ENCODE assay signal across 15 cellular contexts in the genomic region with DNA sequence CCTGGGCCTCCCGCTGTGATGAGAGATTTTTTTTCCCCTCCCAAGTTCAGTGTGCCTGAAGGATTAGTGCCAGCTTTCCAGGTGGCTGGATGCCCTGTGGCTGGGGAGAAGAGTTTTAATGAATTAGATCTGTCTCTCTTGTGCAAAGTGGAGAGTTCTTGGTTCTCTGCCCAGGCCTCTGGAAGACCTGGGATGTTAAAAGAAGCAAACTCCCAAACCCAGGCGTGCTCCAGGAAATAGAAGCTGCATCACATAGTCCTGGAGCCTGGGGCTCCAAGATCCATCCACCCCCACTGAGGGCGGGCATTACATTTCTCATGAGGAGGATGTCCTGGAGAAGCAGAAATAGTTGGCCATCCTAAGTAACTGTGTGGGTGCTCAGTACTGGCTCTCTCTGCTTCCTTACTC. TPM values are rescaled to one million over a fixed set of nuclear protein-coding genes. Genes with fewer than 3 reads are reported as not detected.
A peak's percentile ranks its signal among the peaks of the same experiment; 100 is the strongest.
DNase-seq lines count a peak whose midpoint lies in the region; ATAC-seq and TF ChIP-seq lines count a peak whose summit lies in the region.
"Had no signal": no experiment of that assay in that cellular context is flagged by ENCODE, and none has a peak within 500 bp of the region (broad histone marks: within the 10 kb centered on the region; RNA-seq: fewer than 3 reads in every experiment).

No MANE protein-coding gene starts in this region.

- intact Hi-C loops in left cardiac atrium (cut with DNase I) (no loop called here), gastrocnemius medialis (cut with DNase I; ENCODE audit: low total_unique reads) (no loop called here)

- POLR2A ChIA-PET in SK-N-SH (lab: Yijun Ruan, JAX) = interaction anchor here (0.6 to 1.4 kb wide), 2 partner anchors 8 to 151 kb away, joined by 4 read pairs; no protein-coding TSS in a partner anchor

- TF ChIP-seq EP300 in SK-N-SH (IDR thresholded peaks at IDR 0.05; ENCODE audit: borderline replicate concordance in 1 of 2, low read depth in 1 of 2, low read length in 1 of 2) = no peak

- H3K4me3 ChIP-seq in SK-N-SH (ENCODE audit: low read depth in 2 of 2, low read length in 1 of 2) = no peak overlapping the region
- H3K4me3 ChIP-seq in gastrocnemius medialis = no peak overlapping the region
- H3K4me3 ChIP-seq: hepatocyte had no signal

- CTCF ChIA-PET in SK-N-SH (lab: Yijun Ruan, JAX) = interaction anchor here (1.2 to 1.7 kb wide), 4 partner anchors 13 to 56 kb away, joined by 4 to 7 read pairs (median 4); no protein-coding TSS in a partner anchor

- no peak overlapping the region for H2AFZ ChIP-seq in SK-N-SH (ENCODE audit: low read depth)
- H2AFZ ChIP-seq: hepatocyte had no signal

- no peak for TF ChIP-seq POLR2A in gastrocnemius medialis (IDR thresholded peaks at IDR 0.05)

- H3K27ac ChIP-seq in SK-N-SH (ENCODE audit: low read depth in 2 of 2, low read length in 1 of 2) = peak overlapping the region in 1 of 2 experiments; percentile 29; a peak in 1 of 4 replicates
- H3K27ac ChIP-seq in gastrocnemius medialis = peak overlapping the region; percentile 21 to 38 (median 32)
- H3K27ac ChIP-seq: hepatocyte had no signal

- no peak for TF ChIP-seq RAD21 in SK-N-SH (IDR thresholded peaks at IDR 0.05; ENCODE audit: low read length)

- no peaks in the 10 kb centered on the region for H3K36me3 ChIP-seq in SK-N-SH (replicated peaks in 1 of 2; ENCODE audit: control insufficient read depth in 1 of 2, insufficient read depth in 2 of 2, low read length in 1 of 2)
- H3K36me3 ChIP-seq in gastrocnemius medialis = peaks cover 0 to 4% of the 10 kb centered on the region in 2 donors

- H3K9ac ChIP-seq in SK-N-SH = no peak overlapping the region

- H4K20me1 ChIP-seq in SK-N-SH (ENCODE audit: insufficient read depth) = no peaks in the 10 kb centered on the region

- H3K4me2 ChIP-seq in SK-N-SH = no peak overlapping the region
- H3K4me2 ChIP-seq: hepatocyte had no signal

- DNase-seq in SK-N-SH (no peak), NCI-H69 (lab: John Stamatoyannopoulos, UW) (peak; percentile 13), left cardiac atrium (no peak), gastrocnemius medialis (peak in 1 of 2 donors; percentile 67), NCI-H146 (lab: John Stamatoyannopoulos, UW) (no peak), SK-N-DZ (ENCODE audit: low spot score) (no peak)
- DNase-seq: CD8-positive, alpha-beta memory T cell; MV-4-11; NCI-H510A treated with DMSO at 0.1 percent for 48 hours; stimulated activated naive CD4-positive, alpha-beta T cell treated with Interleukin-2 at 50 U/mL for 16 hours; T-helper 1 cell had no signal

- ATAC-seq in SK-N-SH treated with all-trans-retinoic acid at 6 μM for 48 hours = peak; percentile 74
- peak; percentile 67 to 71 for ATAC-seq in left cardiac atrium
- ATAC-seq in gastrocnemius medialis = peak; percentile 45 to 79
- no peak for ATAC-seq in HG03139 (IDR thresholded peaks at IDR 0.05; ENCODE audit: unreplicated experiment)

- peaks cover 3 to 12% of the 10 kb centered on the region in 2 experiments; a peak in 2 of 4 replicates for H3K4me1 ChIP-seq in SK-N-SH (ENCODE audit: control insufficient read depth in 1 of 2, insufficient read depth in 2 of 2, low read depth in 1 of 2, low read length in 1 of 2)
- H3K4me1 ChIP-seq in gastrocnemius medialis = peaks cover 9 to 14% of the 10 kb centered on the region in 2 donors

- no peaks in the 10 kb centered on the region for H3F3A ChIP-seq in SK-N-SH (replicated peaks; ENCODE audit: insufficient read depth)

- in situ Hi-C loops in gastrocnemius medialis (cut with MboI; ENCODE audit: low sequenced_read_pairs in 4 of 4) = loop anchor here in 1 of 4 donors (25.0 kb wide), 1 partner anchor 177 kb away; no protein-coding TSS in a partner anchor

- no peaks in the 10 kb centered on the region for H3K9me3 ChIP-seq in SK-N-SH
- H3K9me3 ChIP-seq in gastrocnemius medialis = no peaks in the 10 kb centered on the region

- WGBS in SK-N-SH (ENCODE audit: low lambda C conversion rate) = 70% methylated on average over 2 of the region's 3 CpGs

- TF ChIP-seq CTCF in SK-N-SH (IDR thresholded peaks at IDR 0.05) (no peak), gastrocnemius medialis (IDR thresholded peaks at IDR 0.05 in 4 of 5, conservative IDR thresholded peaks at IDR 0.05 in 1 of 5) (no peak)

- H3K9me2 ChIP-seq in SK-N-SH = no peaks in the 10 kb centered on the region

- no peaks in the 10 kb centered on the region for H3K27me3 ChIP-seq in SK-N-SH (ENCODE audit: insufficient read depth)
- no peaks in the 10 kb centered on the region for H3K27me3 ChIP-seq in gastrocnemius medialis
- H3K27me3 ChIP-seq: hepatocyte had no signal

- H3K79me2 ChIP-seq in SK-N-SH (ENCODE audit: insufficient read depth) = no peaks in the 10 kb centered on the region
- H3K79me2 ChIP-seq: hepatocyte had no signal

TF ChIP-seq in SK-N-SH treated with all-trans-retinoic acid at 6 μM for 48 hours, 23 proteins besides CTCF, POLR2A, EP300 and RAD21 (continues in another document):
- TF ChIP-seq CREB5 (CRISPR knock-in tag; IDR thresholded peaks at IDR 0.05; ENCODE audit: low read depth) = no peak

TF ChIP-seq in SK-N-SH, 30 proteins besides CTCF, POLR2A, EP300 and RAD21:
- no peak for TF ChIP-seq TAF1 (IDR thresholded peaks at IDR 0.05; ENCODE audit: borderline replicate concordance, low read depth, low read length)
- TF ChIP-seq ELF1 (IDR thresholded peaks at IDR 0.05) = no peak

RNA-seq across cellular contexts. Expression of gene SDHAF2, which starts 30.6 kb away (rescaled TPM):
- polyA plus RNA-seq in SK-N-SH (2012; rRNA removed) = 81.7 and 116 TPM in 2 replicates
- 86.1 and 90.7 TPM in 2 replicates for polyA plus RNA-seq in SK-N-SH (2012; cell fraction: cytosol; rRNA removed)
- polyA plus RNA-seq in SK-N-SH (2012; cell fraction: nucleus; rRNA removed) = 61.0 and 62.6 TPM in 2 replicates
- total RNA-seq in left cardiac atrium = 10 to 100 TPM; 30.5 to 36.8 TPM
- total RNA-seq in gastrocnemius medialis = 10 to 100 TPM; 32.1 to 84.4 (median 53.8) TPM
- polyA plus RNA-seq in SK-N-DZ (2014; cell fraction: cytosol; rRNA removed) = 37.7 and 41.8 TPM in 2 replicates
- polyA plus RNA-seq in SK-N-DZ (2014; cell fraction: nucleus; rRNA removed) = 45.3 and 48.5 TPM in 2 replicates

RNA-seq across cellular contexts. Expression of gene CPSF7, which starts 30.7 kb away (rescaled TPM):
- 44.0 and 49.4 TPM in 2 replicates for polyA plus RNA-seq in SK-N-SH (2012; rRNA removed)
- 32.0 and 37.2 TPM in 2 replicates for polyA plus RNA-seq in SK-N-SH (2012; cell fraction: cytosol; rRNA removed)
- 133 and 154 TPM in 2 replicates for polyA plus RNA-seq in SK-N-SH (2012; cell fraction: nucleus; rRNA removed)
- total RNA-seq in left cardiac atrium = 10 to 100 TPM; 33.3 to 47.2 TPM
- total RNA-seq in gastrocnemius medialis = 100 to 1,000 TPM in 1 of 4 donors, 10 to 100 TPM in 3; 38.9 to 180 (median 42.5) TPM
- 64.0 and 78.8 TPM in 2 replicates for polyA plus RNA-seq in SK-N-DZ (2014; cell fraction: cytosol; rRNA removed)
- 130 and 149 TPM in 2 replicates for polyA plus RNA-seq in SK-N-DZ (2014; cell fraction: nucleus; rRNA removed)

RNA-seq across cellular contexts. Expression of gene LRRC10B, which starts 48.1 kb away (rescaled TPM):
- polyA plus RNA-seq in SK-N-SH (2012; rRNA removed) = 0.11 TPM in 1 of 2 replicates, not detected in the other
- 0.03 and 0.12 TPM in 2 replicates for polyA plus RNA-seq in SK-N-SH (2012; cell fraction: cytosol; rRNA removed)
- 0.02 and 0.08 TPM in 2 replicates for polyA plus RNA-seq in SK-N-SH (2012; cell fraction: nucleus; rRNA removed)
- total RNA-seq in left cardiac atrium = 1 to 10 TPM in 1 of 2 donors, under 1 TPM in 1; 0.74 to 1.1 TPM
- 1 to 10 TPM in 1 of 4 donors, under 1 TPM in 1, not detected in 2; 0.13 to 1.0 TPM for total RNA-seq in gastrocnemius medialis
- 0.39 TPM in 1 of 2 replicates, not detected in the other for polyA plus RNA-seq in SK-N-DZ (2014; cell fraction: cytosol; rRNA removed)
- 0.43 TPM in 1 of 2 replicates, not detected in the other for polyA plus RNA-seq in SK-N-DZ (2014; cell fraction: nucleus; rRNA removed)
- total RNA-seq: CD8-positive, alpha-beta memory T cell; urinary bladder had no signal
- polyA plus RNA-seq: CD8-positive, alpha-beta memory T cell had no signal
